In the genomic region with DNA sequence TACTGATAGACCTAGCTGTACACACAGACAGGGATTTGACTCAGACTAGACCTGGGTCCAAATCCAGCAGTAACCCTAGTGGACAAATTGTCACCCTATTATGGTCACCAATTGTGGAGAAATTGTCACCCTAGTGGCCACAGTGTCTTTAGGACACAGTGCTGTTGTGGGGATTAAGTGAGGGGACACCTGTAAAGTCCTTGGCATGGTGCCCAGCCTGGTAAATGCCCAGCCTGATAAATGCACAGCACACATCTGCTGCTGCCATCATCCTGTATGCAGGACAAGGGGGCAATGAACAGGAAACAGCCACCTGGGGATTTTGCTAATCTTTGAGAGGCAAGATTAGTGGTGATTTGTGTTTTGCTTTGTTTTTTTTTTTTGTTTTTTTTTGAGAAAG, we compare ENCODE assay signal across 15 cellular contexts. TPM values are rescaled to one million over a fixed set of nuclear protein-coding genes. Genes with fewer than 3 reads are reported as not detected.
A peak's percentile ranks its signal among the peaks of the same experiment; 100 is the strongest.
DNase-seq lines count a peak whose midpoint lies in the region; ATAC-seq and TF ChIP-seq lines count a peak whose summit lies in the region.
"Had no signal": no experiment of that assay in that cellular context is flagged by ENCODE, and none has a peak within 500 bp of the region (broad histone marks: within the 10 kb centered on the region; RNA-seq: fewer than 3 reads in every experiment).

No MANE protein-coding gene starts in this region.

- no peaks in the 10 kb centered on the region for H3K36me3 Mint-ChIP-seq in activated CD4-positive, alpha-beta memory T cell treated with anti-CD3 and anti-CD28 coated beads for 36 hours
- no peaks in the 10 kb centered on the region for H3K36me3 Mint-ChIP-seq in activated CD4-positive, alpha-beta memory T cell treated with anti-CD3 and anti-CD28 coated beads, Interleukin-2, amount 10 ng/mL, durations not matched to agents 7 days and 5 days (ENCODE audit: low read depth)
- no peaks in the 10 kb centered on the region for H3K36me3 Mint-ChIP-seq in type B pancreatic cell
- no peaks in the 10 kb centered on the region for H3K36me3 Mint-ChIP-seq in CD4-positive, alpha-beta memory T cell

- H3K27ac ChIP-seq in CD4-positive, alpha-beta memory T cell (ENCODE audit: low read depth, low read length), result no peak overlapping the region

- CTCF ChIA-PET in activated CD4-positive, alpha-beta memory T cell treated with anti-CD3 and anti-CD28 coated beads for 36 hours (lab: Charles Lee), result no interaction called here
- CTCF ChIA-PET in activated CD4-positive, alpha-beta memory T cell treated with anti-CD3 and anti-CD28 coated beads, Interleukin-2, amount 10 ng/mL, durations not matched to agents 7 days and 5 days (lab: Charles Lee), result interaction anchor here (2.7 kb wide), 1 partner anchor 38 kb away, joined by 7 read pairs; no protein-coding TSS in a partner anchor
- CTCF ChIA-PET in CD4-positive, alpha-beta memory T cell (lab: Charles Lee; ENCODE audit: partially characterized antibody), result no interaction called here

- no peaks in the 10 kb centered on the region for H3K36me3 ChIP-seq in CD4-positive, alpha-beta memory T cell (ENCODE audit: insufficient read depth, low read length)
- H3K36me3 ChIP-seq: transverse colon had no signal

- H3K4me1 ChIP-seq in CD4-positive, alpha-beta memory T cell (ENCODE audit: insufficient read depth, low read length), result no peaks in the 10 kb centered on the region

- peak; percentile 42 for TF ChIP-seq CTCF in type B pancreatic cell (conservative IDR thresholded peaks at IDR 0.05)

- ATAC-seq in HG02588 (IDR thresholded peaks at IDR 0.05; ENCODE audit: unreplicated experiment), result no peak
- ATAC-seq in GM21576 (IDR thresholded peaks at IDR 0.05; ENCODE audit: unreplicated experiment), result no peak
- ATAC-seq: GM23338 had no signal

- POLR2A ChIA-PET in activated CD4-positive, alpha-beta memory T cell treated with anti-CD3 and anti-CD28 coated beads for 36 hours (lab: Charles Lee), result no interaction called here
- POLR2A ChIA-PET in activated CD4-positive, alpha-beta memory T cell treated with anti-CD3 and anti-CD28 coated beads, Interleukin-2, amount 10 ng/mL, durations not matched to agents 7 days and 5 days (lab: Charles Lee), result no interaction called here
- POLR2A ChIA-PET in CD4-positive, alpha-beta memory T cell (lab: Charles Lee; ENCODE audit: partially characterized antibody), result no interaction called here

- H3K27me3 ChIP-seq in CD4-positive, alpha-beta memory T cell (ENCODE audit: insufficient read depth, low read length), result peaks cover 3% of the 10 kb centered on the region

- no peak overlapping the region for H3K27ac Mint-ChIP-seq in activated CD4-positive, alpha-beta memory T cell treated with anti-CD3 and anti-CD28 coated beads for 36 hours
- no peak overlapping the region for H3K27ac Mint-ChIP-seq in activated CD4-positive, alpha-beta memory T cell treated with anti-CD3 and anti-CD28 coated beads, Interleukin-2, amount 10 ng/mL, durations not matched to agents 7 days and 5 days
- no peak overlapping the region for H3K27ac Mint-ChIP-seq in type B pancreatic cell
- H3K27ac Mint-ChIP-seq in CD4-positive, alpha-beta memory T cell, result no peak overlapping the region
- H3K27ac Mint-ChIP-seq: GM23338 had no signal

- no peaks in the 10 kb centered on the region for H3K9me3 ChIP-seq in CD4-positive, alpha-beta memory T cell (ENCODE audit: control insufficient read depth in 1 of 2, low read length in 2 of 2)
- H3K9me3 ChIP-seq: transverse colon had no signal

- no peak overlapping the region for H3K4me3 ChIP-seq in CD4-positive, alpha-beta memory T cell (ENCODE audit: low read length in 2 of 2)
- H3K4me3 ChIP-seq: GM23338 had no signal

- peaks cover 31% of the 10 kb centered on the region for H3K27me3 Mint-ChIP-seq in activated CD4-positive, alpha-beta memory T cell treated with anti-CD3 and anti-CD28 coated beads for 36 hours
- peaks cover 44% of the 10 kb centered on the region for H3K27me3 Mint-ChIP-seq in activated CD4-positive, alpha-beta memory T cell treated with anti-CD3 and anti-CD28 coated beads, Interleukin-2, amount 10 ng/mL, durations not matched to agents 7 days and 5 days
- peaks cover 42% of the 10 kb centered on the region for H3K27me3 Mint-ChIP-seq in type B pancreatic cell
- H3K27me3 Mint-ChIP-seq in CD4-positive, alpha-beta memory T cell, result peaks cover 19 to 33% of the 10 kb centered on the region in 2 donors

- intact Hi-C loops in activated CD4-positive, alpha-beta memory T cell treated with anti-CD3 and anti-CD28 coated beads for 36 hours (cut with micrococcal nuclease), result no loop called here
- intact Hi-C loops in CD4-positive, alpha-beta memory T cell (cut with micrococcal nuclease), result no loop called here

- no peaks in the 10 kb centered on the region for H3K9me3 Mint-ChIP-seq in activated CD4-positive, alpha-beta memory T cell treated with anti-CD3 and anti-CD28 coated beads for 36 hours
- H3K9me3 Mint-ChIP-seq in activated CD4-positive, alpha-beta memory T cell treated with anti-CD3 and anti-CD28 coated beads, Interleukin-2, amount 10 ng/mL, durations not matched to agents 7 days and 5 days, result no peaks in the 10 kb centered on the region
- no peaks in the 10 kb centered on the region for H3K9me3 Mint-ChIP-seq in type B pancreatic cell
- H3K9me3 Mint-ChIP-seq in CD4-positive, alpha-beta memory T cell, result no peaks in the 10 kb centered on the region
- H3K9me3 Mint-ChIP-seq: GM23338 had no signal

- peak; percentile 5 for DNase-seq in activated CD4-positive, alpha-beta memory T cell treated with anti-CD3 and anti-CD28 coated beads for 36 hours
- DNase-seq in activated CD4-positive, alpha-beta memory T cell treated with anti-CD3 and anti-CD28 coated beads, Interleukin-2, amount 10 ng/mL, durations not matched to agents 7 days and 5 days, result no peak
- DNase-seq in NCI-H2107 (lab: John Stamatoyannopoulos, UW), result peak; percentile 36
- DNase-seq in SHP77 (lab: John Stamatoyannopoulos, UW), result peak; percentile 87 to 91
- DNase-seq in type B pancreatic cell (ENCODE audit: extremely low spot score, unreplicated experiment), result no peak
- DNase-seq in CD4-positive, alpha-beta memory T cell, result no peak
- DNase-seq: activated CD4-positive, CD25-positive, alpha-beta regulatory T cell; erythroblast; Kasumi-1; transverse colon had no signal

- no peaks in the 10 kb centered on the region for H3K4me1 Mint-ChIP-seq in activated CD4-positive, alpha-beta memory T cell treated with anti-CD3 and anti-CD28 coated beads for 36 hours (ENCODE audit: low read depth)
- peaks cover 2% of the 10 kb centered on the region for H3K4me1 Mint-ChIP-seq in activated CD4-positive, alpha-beta memory T cell treated with anti-CD3 and anti-CD28 coated beads, Interleukin-2, amount 10 ng/mL, durations not matched to agents 7 days and 5 days
- peaks cover 12% of the 10 kb centered on the region for H3K4me1 Mint-ChIP-seq in type B pancreatic cell (ENCODE audit: unreplicated experiment)
- H3K4me1 Mint-ChIP-seq in CD4-positive, alpha-beta memory T cell, result peaks cover 0 to 2% (median 0%) of the 10 kb centered on the region in 4 donors

- H3K4me3 Mint-ChIP-seq in activated CD4-positive, alpha-beta memory T cell treated with anti-CD3 and anti-CD28 coated beads for 36 hours, result no peak overlapping the region
- H3K4me3 Mint-ChIP-seq in activated CD4-positive, alpha-beta memory T cell treated with anti-CD3 and anti-CD28 coated beads, Interleukin-2, amount 10 ng/mL, durations not matched to agents 7 days and 5 days, result no peak overlapping the region
- no peak overlapping the region for H3K4me3 Mint-ChIP-seq in type B pancreatic cell
- H3K4me3 Mint-ChIP-seq in CD4-positive, alpha-beta memory T cell, result no peak overlapping the region
- H3K4me3 Mint-ChIP-seq: GM23338 had no signal

RNA-seq across cellular contexts. Expression of a gene that starts 2.3 kb away (rescaled TPM):
- not detected for total RNA-seq in activated CD4-positive, alpha-beta memory T cell treated with anti-CD3 and anti-CD28 coated beads for 36 hours
- total RNA-seq in activated CD4-positive, alpha-beta memory T cell treated with anti-CD3 and anti-CD28 coated beads, Interleukin-2, amount 10 ng/mL, durations not matched to agents 7 days and 5 days, result not detected
- 2.9 and 3.8 TPM in 2 replicates for total RNA-seq in type B pancreatic cell (ENCODE audit: low replicate concordance)
- total RNA-seq in CD4-positive, alpha-beta memory T cell, result not detected
- polyA plus RNA-seq in CD4-positive, alpha-beta memory T cell, result not detected
- total RNA-seq: Daoy, pulmonary artery endothelial cell had no signal

RNA-seq across cellular contexts. Expression of a gene that starts 16.0 kb away (rescaled TPM):
- total RNA-seq in activated CD4-positive, alpha-beta memory T cell treated with anti-CD3 and anti-CD28 coated beads for 36 hours, result not detected
- total RNA-seq in activated CD4-positive, alpha-beta memory T cell treated with anti-CD3 and anti-CD28 coated beads, Interleukin-2, amount 10 ng/mL, durations not matched to agents 7 days and 5 days, result under 1 TPM; 0.08 to 0.13 TPM
- 0.05 TPM in 1 of 2 replicates, not detected in the other for total RNA-seq in type B pancreatic cell (ENCODE audit: low replicate concordance)
- not detected for total RNA-seq in CD4-positive, alpha-beta memory T cell
- polyA plus RNA-seq in CD4-positive, alpha-beta memory T cell, result not detected
- total RNA-seq: Daoy, pulmonary artery endothelial cell, transverse colon had no signal

RNA-seq across cellular contexts. Expression of a gene that starts 56.6 kb away (rescaled TPM):
- total RNA-seq in activated CD4-positive, alpha-beta memory T cell treated with anti-CD3 and anti-CD28 coated beads for 36 hours, result not detected
- total RNA-seq in activated CD4-positive, alpha-beta memory T cell treated with anti-CD3 and anti-CD28 coated beads, Interleukin-2, amount 10 ng/mL, durations not matched to agents 7 days and 5 days, result under 1 TPM; 0.05 to 0.18 TPM
- total RNA-seq in type B pancreatic cell (ENCODE audit: low replicate concordance), result 9.5 and 15.3 TPM in 2 replicates
- not detected for total RNA-seq in CD4-positive, alpha-beta memory T cell
- not detected for polyA plus RNA-seq in CD4-positive, alpha-beta memory T cell

Comparison
In these comparisons a context has a peak if more than half of its experiments do, and no peak if none do; other contexts are left out.
1. DNase-seq: peak in activated CD4-positive, alpha-beta memory T cell treated with anti-CD3 and anti-CD28 coated beads for 36 hours (single experiment), NCI-H2107 (single experiment) and SHP77 (2 of 2); none in activated CD4-positive, alpha-beta memory T cell treated with anti-CD3 and anti-CD28 coated beads, Interleukin-2, amount 10 ng/mL, durations not matched to agents 7 days and 5 days (single experiment), type B pancreatic cell (single experiment) and CD4-positive, alpha-beta memory T cell (0 of 5).